Comparison of ENCODE assay signal across 21 cellular contexts in genomic region chr21:34875830-34876229, GRCh38.
DNase-seq lines count a peak whose midpoint lies in the region; ATAC-seq and TF ChIP-seq lines count a peak whose summit lies in the region.
"Had no signal": no experiment of that assay in that cellular context is flagged by ENCODE, and none has a peak within 500 bp of the region (broad histone marks: within the 10 kb centered on the region; RNA-seq: fewer than 3 reads in every experiment).

No MANE protein-coding gene starts in this region.

- H3K4me3 Mint-ChIP-seq in HFFc6 = no peak overlapping the region
- peak overlapping the region in 1 of 10 donors; percentile 3 for H3K4me3 Mint-ChIP-seq in naive thymus-derived CD4-positive, alpha-beta T cell
- H3K4me3 Mint-ChIP-seq: activated naive CD8-positive, alpha-beta T cell treated with anti-CD3 and anti-CD28 coated beads, Interleukin-2, amount 10 ng/mL, durations not matched to agents 7 days and 5 days; dendritic cell treated with granulocyte-macrophage colony-stimulating factor and Interleukin-4, amounts not matched to agents 40 ng/mL and 50 ng/mL, for 4 days; neural progenitor cell had no signal

- H3K9me3 ChIP-seq in BLaER1 treated with 17β-estradiol and CSF1 and Interleukin-3, amounts not matched to agents 10 nM and 100 nM (replicated peaks in 1 of 11) = no peaks in the 10 kb centered on the region
- H3K9me3 ChIP-seq in naive thymus-derived CD4-positive, alpha-beta T cell (ENCODE audit: control insufficient read depth in 2 of 3, low read length in 3 of 3) = no peaks in the 10 kb centered on the region
- no peaks in the 10 kb centered on the region for H3K9me3 ChIP-seq in left ventricle myocardium inferior (replicated peaks)
- H3K9me3 ChIP-seq: Caco-2, mucosa of descending colon, spleen, thyroid gland had no signal

- H3K36me3 ChIP-seq in BLaER1 treated with 17β-estradiol and CSF1 and Interleukin-3, amounts not matched to agents 10 nM and 100 nM = peaks cover 96 to 100% (median 100%) of the 10 kb centered on the region in 11 experiments
- peaks cover 17 to 65% (median 26%) of the 10 kb centered on the region in 3 experiments for H3K36me3 ChIP-seq in naive thymus-derived CD4-positive, alpha-beta T cell (ENCODE audit: control insufficient read depth in 2 of 3, insufficient read depth in 3 of 3, low read length in 3 of 3)
- H3K36me3 ChIP-seq in left ventricle myocardium inferior = no peaks in the 10 kb centered on the region
- H3K36me3 ChIP-seq: neural progenitor cell had no signal

- H3K4me3 ChIP-seq in BLaER1 treated with 17β-estradiol and CSF1 and Interleukin-3, amounts not matched to agents 10 nM and 100 nM = peak overlapping the region in 4 of 10 experiments; percentile 11 to 28 (median 22); a peak in 5 of 20 replicates
- no peak overlapping the region for H3K4me3 ChIP-seq in astrocyte of the spinal cord (ENCODE audit: low read depth, low read length)
- no peak overlapping the region for H3K4me3 ChIP-seq in naive thymus-derived CD4-positive, alpha-beta T cell (ENCODE audit: low read length)
- H3K4me3 ChIP-seq in left ventricle myocardium inferior = no peak overlapping the region
- H3K4me3 ChIP-seq: mucosa of descending colon, neural progenitor cell, spleen, thyroid gland had no signal

- peak overlapping the region; percentile 44 to 90 (median 75) for H3K4me2 ChIP-seq in BLaER1 treated with 17β-estradiol and CSF1 and Interleukin-3, amounts not matched to agents 10 nM and 100 nM
- H3K4me2 ChIP-seq: neural progenitor cell had no signal

- H3K9me3 Mint-ChIP-seq in HFFc6 = no peaks in the 10 kb centered on the region
- peaks cover 0 to 4% (median 0%) of the 10 kb centered on the region in 11 donors for H3K9me3 Mint-ChIP-seq in naive thymus-derived CD4-positive, alpha-beta T cell
- H3K9me3 Mint-ChIP-seq: activated naive CD8-positive, alpha-beta T cell treated with anti-CD3 and anti-CD28 coated beads, Interleukin-2, amount 10 ng/mL, durations not matched to agents 7 days and 5 days; dendritic cell treated with granulocyte-macrophage colony-stimulating factor and Interleukin-4, amounts not matched to agents 40 ng/mL and 50 ng/mL, for 4 days; neural progenitor cell had no signal

- H3K27ac ChIP-seq in BLaER1 treated with 17β-estradiol and CSF1 and Interleukin-3, amounts not matched to agents 10 nM and 100 nM = peak overlapping the region in 4 of 11 experiments; percentile 36 to 66 (median 54); a peak in 8 of 22 replicates
- no peak overlapping the region for H3K27ac ChIP-seq in naive thymus-derived CD4-positive, alpha-beta T cell (ENCODE audit: low read depth, low read length)
- H3K27ac ChIP-seq in left ventricle myocardium inferior (replicated peaks) = no peak overlapping the region
- H3K27ac ChIP-seq: epithelial cell of prostate, neural progenitor cell, thyroid gland had no signal

- no peak for ATAC-seq in naive thymus-derived CD4-positive, alpha-beta T cell
- no peak for ATAC-seq in HG02884 (IDR thresholded peaks at IDR 0.05; ENCODE audit: unreplicated experiment)
- ATAC-seq: left lobe of liver, mucosa of descending colon, Right ventricle myocardium inferior had no signal

- H3K4me1 ChIP-seq in BLaER1 treated with 17β-estradiol and CSF1 and Interleukin-3, amounts not matched to agents 10 nM and 100 nM = peaks cover 86 to 100% (median 99%) of the 10 kb centered on the region in 10 experiments
- H3K4me1 ChIP-seq in naive thymus-derived CD4-positive, alpha-beta T cell (ENCODE audit: control insufficient read depth in 2 of 2, insufficient read depth in 2 of 2, low read length in 2 of 2) = no peaks in the 10 kb centered on the region
- H3K4me1 ChIP-seq in left ventricle myocardium inferior = no peaks in the 10 kb centered on the region
- H3K4me1 ChIP-seq: neural progenitor cell had no signal

- no peaks in the 10 kb centered on the region for H3K27me3 Mint-ChIP-seq in HFFc6 (ENCODE audit: insufficient read depth)
- no peaks in the 10 kb centered on the region for H3K27me3 Mint-ChIP-seq in naive thymus-derived CD4-positive, alpha-beta T cell
- H3K27me3 Mint-ChIP-seq: dendritic cell treated with granulocyte-macrophage colony-stimulating factor and Interleukin-4, amounts not matched to agents 40 ng/mL and 50 ng/mL, for 4 days had no signal

- TF ChIP-seq CTCF in HFFc6 (IDR thresholded peaks at IDR 0.05) = no peak
- no peak for TF ChIP-seq CTCF in astrocyte of the spinal cord (IDR thresholded peaks at IDR 0.05; ENCODE audit: low read depth, low read length)
- TF ChIP-seq CTCF in left ventricle myocardium inferior (IDR thresholded peaks at IDR 0.05; ENCODE audit: borderline replicate concordance) = no peak

- in situ Hi-C loops in astrocyte of the spinal cord (cut with HindIII; ENCODE audit: low sequenced_read_pairs) = no loop called here

- intact Hi-C loops in naive thymus-derived CD4-positive, alpha-beta T cell (cut with micrococcal nuclease) = no loop called here
- intact Hi-C loops in left ventricle myocardium inferior (cut with micrococcal nuclease) = no loop called here

- peak overlapping the region; percentile 27; the same call in 1 of the 2 replicates for H3K27ac Mint-ChIP-seq in HFFc6
- peak overlapping the region in 6 of 9 donors; percentile 2 to 56 (median 16) for H3K27ac Mint-ChIP-seq in naive thymus-derived CD4-positive, alpha-beta T cell
- H3K27ac Mint-ChIP-seq: activated naive CD8-positive, alpha-beta T cell treated with anti-CD3 and anti-CD28 coated beads, Interleukin-2, amount 10 ng/mL, durations not matched to agents 7 days and 5 days; neural progenitor cell had no signal

- H4K20me1 ChIP-seq in BLaER1 treated with 17β-estradiol and CSF1 and Interleukin-3, amounts not matched to agents 10 nM and 100 nM = peaks cover 98 to 100% (median 100%) of the 10 kb centered on the region in 11 experiments

- no peak for DNase-seq in HFFc6
- peak; percentile 22 for DNase-seq in astrocyte of the spinal cord (ENCODE audit: low read depth, low spot score)
- no peak for DNase-seq in naive thymus-derived CD4-positive, alpha-beta T cell
- no peak for DNase-seq in foreskin melanocyte
- no peak for DNase-seq in left ventricle myocardium inferior
- DNase-seq in AML-193 (lab: John Stamatoyannopoulos, UW) = no peak
- DNase-seq: activated CD4-positive, alpha-beta T cell treated with anti-CD3 and anti-CD28 coated beads, Interleukin-2, amount 50 U/mL, for 4 hours; activated naive CD8-positive, alpha-beta T cell treated with anti-CD3 and anti-CD28 coated beads, Interleukin-2, amount 10 ng/mL, durations not matched to agents 7 days and 5 days; Caco-2; mucosa of descending colon; NCI-H1105 treated with DMSO at 0.1 percent for 48 hours; NCI-H526; spleen; thyroid gland had no signal

- H3K9ac ChIP-seq in BLaER1 treated with 17β-estradiol and CSF1 and Interleukin-3, amounts not matched to agents 10 nM and 100 nM = peak overlapping the region in 7 of 11 experiments; percentile 6 to 23 (median 20); a peak in 6 of 22 replicates
- H3K9ac ChIP-seq: neural progenitor cell had no signal

- peaks cover 72% of the 10 kb centered on the region for H3K4me1 Mint-ChIP-seq in HFFc6 (ENCODE audit: low read depth)
- H3K4me1 Mint-ChIP-seq in naive thymus-derived CD4-positive, alpha-beta T cell = peaks cover 13 to 53% (median 33%) of the 10 kb centered on the region in 7 donors
- H3K4me1 Mint-ChIP-seq: activated naive CD8-positive, alpha-beta T cell treated with anti-CD3 and anti-CD28 coated beads, Interleukin-2, amount 10 ng/mL, durations not matched to agents 7 days and 5 days; neural progenitor cell had no signal

- POLR2A ChIA-PET in naive thymus-derived CD4-positive, alpha-beta T cell (lab: Charles Lee) = no interaction called here

- no peaks in the 10 kb centered on the region; a peak in 1 of 22 replicates for H3K27me3 ChIP-seq in BLaER1 treated with 17β-estradiol and CSF1 and Interleukin-3, amounts not matched to agents 10 nM and 100 nM
- H3K27me3 ChIP-seq in naive thymus-derived CD4-positive, alpha-beta T cell (ENCODE audit: control insufficient read depth in 2 of 2, insufficient read depth in 2 of 2, low read length in 2 of 2) = no peaks in the 10 kb centered on the region
- H3K27me3 ChIP-seq in left ventricle myocardium inferior (ENCODE audit: low read depth) = peaks cover 48% of the 10 kb centered on the region
- H3K27me3 ChIP-seq: spleen, thyroid gland had no signal

- CTCF ChIA-PET in naive thymus-derived CD4-positive, alpha-beta T cell (lab: Charles Lee) = no interaction called here

- H3K36me3 Mint-ChIP-seq in HFFc6 (ENCODE audit: low read depth) = peaks cover 78% of the 10 kb centered on the region
- H3K36me3 Mint-ChIP-seq in naive thymus-derived CD4-positive, alpha-beta T cell = peaks cover 9 to 58% (median 34%) of the 10 kb centered on the region in 5 donors
- H3K36me3 Mint-ChIP-seq: neural progenitor cell had no signal
